Comparison of ENCODE assay signal across 24 cellular contexts in genomic region chr4:88846232-88846790, GRCh38.
DNase-seq lines count a peak whose midpoint lies in the region; ATAC-seq and TF ChIP-seq lines count a peak whose summit lies in the region.
"Had no signal": no experiment of that assay in that cellular context is flagged by ENCODE, and none has a peak within 500 bp of the region (broad histone marks: within the 10 kb centered on the region; RNA-seq: fewer than 3 reads in every experiment).

No MANE protein-coding gene starts in this region.

- peak; percentile 7 for DNase-seq in LoVo (ENCODE audit: low spot score)
- peak; percentile 44 for DNase-seq in choroid plexus epithelial cell (ENCODE audit: low read depth)
- no peak for DNase-seq in left colon
- DNase-seq in activated CD4-positive, alpha-beta T cell treated with anti-CD3 and anti-CD28 coated beads, Interleukin-2, amount 50 U/mL, for 1 hour: no peak
- DNase-seq in psoas muscle: no peak
- DNase-seq: activated CD4-positive, alpha-beta T cell treated with anti-CD3 and anti-CD28 coated beads for 4 hours; activated naive CD8-positive, alpha-beta T cell treated with anti-CD3 and anti-CD28 coated beads, Interleukin-2, amount 10 ng/mL, durations not matched to agents 7 days and 5 days; CD4-positive, CD25-positive, alpha-beta regulatory T cell; DMS 273 treated with DMSO at 0.1 percent for 48 hours; gastrocnemius medialis; GOT3; natural killer cell; NCI-H1048; NCI-H2081 treated with DMSO at 0.1 percent for 48 hours; NCI-H524; OCI-M1; stimulated activated CD4-positive, alpha-beta T cell treated with anti-CD3 and anti-CD28 coated beads, Interleukin-2, amount 100 ng/mL, for 24 hours; stimulated activated naive CD4-positive, alpha-beta T cell; T-helper 1 cell had no signal

- H3K9me3 ChIP-seq in psoas muscle: no peaks in the 10 kb centered on the region
- H3K9me3 ChIP-seq: gastrocnemius medialis had no signal

- H3K27ac ChIP-seq in ACC112 (ENCODE audit: low read depth, low read length) (no peak overlapping the region), psoas muscle (no peak overlapping the region)
- H3K27ac ChIP-seq: gastrocnemius medialis, KMS-11 had no signal

- H3K79me2 ChIP-seq in ACC112 (ENCODE audit: control insufficient read depth, insufficient read depth, low read length, unreplicated experiment): no peaks in the 10 kb centered on the region

- no peaks in the 10 kb centered on the region for H3K27me3 ChIP-seq in ACC112 (ENCODE audit: insufficient read depth, low read length)
- H3K27me3 ChIP-seq in psoas muscle (ENCODE audit: insufficient read depth in 3 of 3, low read length in 2 of 3): no peaks in the 10 kb centered on the region
- H3K27me3 ChIP-seq: gastrocnemius medialis had no signal

- intact Hi-C loops in left colon (cut with DNase I, micrococcal nuclease): no loop called here
- intact Hi-C loops in psoas muscle (cut with DNase I): no loop called here

- TF ChIP-seq CTCF in choroid plexus epithelial cell (conservative IDR thresholded peaks at IDR 0.05; ENCODE audit: low read depth, low read length): no peak
- TF ChIP-seq CTCF in psoas muscle (IDR thresholded peaks at IDR 0.05): no peak

- no peaks in the 10 kb centered on the region for H3K36me3 ChIP-seq in ACC112 (ENCODE audit: insufficient read depth, low read length)
- H3K36me3 ChIP-seq in psoas muscle (ENCODE audit: insufficient read depth in 1 of 2, low read depth in 1 of 2): no peaks in the 10 kb centered on the region
- H3K36me3 ChIP-seq: gastrocnemius medialis had no signal

- H2AFZ ChIP-seq in ACC112 (ENCODE audit: low read length, unreplicated experiment): peak overlapping the region; percentile 82

- peaks cover 6% of the 10 kb centered on the region for H3K4me1 ChIP-seq in ACC112 (ENCODE audit: control insufficient read depth, insufficient read depth, low read length, unreplicated experiment)
- peaks cover 11% of the 10 kb centered on the region for H3K4me1 ChIP-seq in psoas muscle

- ATAC-seq in left colon (peak; percentile 18), psoas muscle (no peak), HG02870 (IDR thresholded peaks at IDR 0.05; ENCODE audit: unreplicated experiment) (no peak), HG02840 (IDR thresholded peaks at IDR 0.05; ENCODE audit: low FRiP score, unreplicated experiment) (no peak)
- ATAC-seq: activated T-helper 17 cell treated with anti-CD3 and anti-CD28 coated beads, Interleukin-2, amount 50 U/mL, for 72 hours; gastrocnemius medialis; natural killer cell had no signal

- WGBS in psoas muscle, 3 donors: 62 to 66% (median 64%) methylated on average over 4 of the region's 4 CpGs

- 0 out of 2 replicates have a peak overlapping the region, but pooled peaks have one; percentile 4 for H3K4me3 ChIP-seq in ACC112 (ENCODE audit: low read depth, low read length)
- no peak overlapping the region for H3K4me3 ChIP-seq in choroid plexus epithelial cell (ENCODE audit: low read depth, low read length)
- no peak overlapping the region for H3K4me3 ChIP-seq in psoas muscle
- H3K4me3 ChIP-seq: gastrocnemius medialis had no signal

Comparison
In these comparisons a context has a peak if more than half of its experiments do, and no peak if none do; other contexts are left out.
1. DNase-seq: peak in LoVo (single experiment) and choroid plexus epithelial cell (single experiment); none in left colon (0 of 2), activated CD4-positive, alpha-beta T cell treated with anti-CD3 and anti-CD28 coated beads, Interleukin-2, amount 50 U/mL, for 1 hour (single experiment) and psoas muscle (0 of 2).